ENCODE assay signal across 6 cellular contexts in genomic region chr3:49812916-49813496, GRCh38. TPM values are rescaled to one million over a fixed set of nuclear protein-coding genes. Genes with fewer than 3 reads are reported as not detected.
DNase-seq lines count a peak whose midpoint lies in the region; ATAC-seq and TF ChIP-seq lines count a peak whose summit lies in the region.

No MANE protein-coding gene starts in this region.

- in situ Hi-C loops in GM13976 (cut with MboI; ENCODE audit: low sequenced_read_pairs, unreplicated experiment), result no loop called here

- H3K9me3 Mint-ChIP-seq in activated CD4-positive, alpha-beta T cell treated with anti-CD3 and anti-CD28 coated beads, Interleukin-2, amount 10 ng/mL, durations not matched to agents 24 days and 14 days, result no peaks in the 10 kb centered on the region

- peaks cover 32% of the 10 kb centered on the region for H3K4me1 Mint-ChIP-seq in activated CD4-positive, alpha-beta T cell treated with anti-CD3 and anti-CD28 coated beads, Interleukin-2, amount 10 ng/mL, durations not matched to agents 24 days and 14 days

- DNase-seq in activated CD4-positive, alpha-beta T cell treated with anti-CD3 and anti-CD28 coated beads, Interleukin-2, amount 10 ng/mL, durations not matched to agents 24 days and 14 days, result no peak
- DNase-seq in activated CD4-positive, alpha-beta T cell treated with anti-CD3 and anti-CD28 coated beads, Interleukin-2, amount 50 U/mL, for 4 hours, result no peak
- no peak for DNase-seq in Right ventricle myocardium superior
- no peak for DNase-seq in thoracic aorta (ENCODE audit: low spot score)
- DNase-seq in NCI-H2171 treated with DMSO at 0.1 percent for 48 hours (lab: John Stamatoyannopoulos, UW), result no peak
- no peak for DNase-seq in GM13976 (ENCODE audit: low spot score)

- H3K4me1 ChIP-seq in thoracic aorta (ENCODE audit: control insufficient read depth in 1 of 2, low read depth in 2 of 2), result peaks cover 11 to 30% of the 10 kb centered on the region in 2 donors

- no peaks in the 10 kb centered on the region for H3K9me3 ChIP-seq in thoracic aorta

- H3K27me3 ChIP-seq in thoracic aorta (replicated peaks; ENCODE audit: insufficient read depth), result no peaks in the 10 kb centered on the region

- TF ChIP-seq CTCF in thoracic aorta (IDR thresholded peaks at IDR 0.05), result no peak
- no peak for TF ChIP-seq CTCF in GM13976 (IDR thresholded peaks at IDR 0.05; ENCODE audit: borderline replicate concordance, control extremely low read depth, extremely low read depth, insufficient read depth, missing control alignments)

- H3K27ac Mint-ChIP-seq in activated CD4-positive, alpha-beta T cell treated with anti-CD3 and anti-CD28 coated beads, Interleukin-2, amount 10 ng/mL, durations not matched to agents 24 days and 14 days, result peak overlapping the region; percentile 95

- peaks cover 20% of the 10 kb centered on the region for H3K36me3 Mint-ChIP-seq in activated CD4-positive, alpha-beta T cell treated with anti-CD3 and anti-CD28 coated beads, Interleukin-2, amount 10 ng/mL, durations not matched to agents 24 days and 14 days (ENCODE audit: low read depth)

- H3K4me3 Mint-ChIP-seq in activated CD4-positive, alpha-beta T cell treated with anti-CD3 and anti-CD28 coated beads, Interleukin-2, amount 10 ng/mL, durations not matched to agents 24 days and 14 days, result peak overlapping the region; percentile 96

- peak overlapping the region; percentile 73 for H3K27ac ChIP-seq in thoracic aorta

- intact Hi-C loops in activated CD4-positive, alpha-beta T cell treated with anti-CD3 and anti-CD28 coated beads, Interleukin-2, amount 10 ng/mL, durations not matched to agents 24 days and 14 days (cut with micrococcal nuclease), result loop anchor here (1.0 kb wide), 1 partner anchor 11 kb away; no protein-coding TSS in a partner anchor
- intact Hi-C loops in Right ventricle myocardium superior (cut with DNase I), result no loop called here

- no peaks in the 10 kb centered on the region for H3K27me3 Mint-ChIP-seq in activated CD4-positive, alpha-beta T cell treated with anti-CD3 and anti-CD28 coated beads, Interleukin-2, amount 10 ng/mL, durations not matched to agents 24 days and 14 days

- peak overlapping the region; percentile 75 for H3K4me3 ChIP-seq in thoracic aorta

- ATAC-seq in Right ventricle myocardium superior (ENCODE audit: poor library complexity), result peak; percentile 70
- no peak for ATAC-seq in thoracic aorta (ENCODE audit: insufficient number of reproducible peaks, low FRiP score, low read depth)

- H3K36me3 ChIP-seq in thoracic aorta, result peaks cover 13% of the 10 kb centered on the region

RNA-seq across cellular contexts. Expression of gene UBA7, which starts 0.7 kb away (rescaled TPM):
- total RNA-seq in activated CD4-positive, alpha-beta T cell treated with anti-CD3 and anti-CD28 coated beads, Interleukin-2, amount 10 ng/mL, durations not matched to agents 24 days and 14 days, result 91.7 and 93.6 TPM in 2 replicates
- total RNA-seq in Right ventricle myocardium superior (19.7 TPM), thoracic aorta (100 to 1,000 TPM in 1 of 2 donors, 10 to 100 TPM in 1; 74.1 to 119 TPM)

RNA-seq across cellular contexts. Expression of gene INKA1, which starts 9.9 kb away (rescaled TPM):
- total RNA-seq in activated CD4-positive, alpha-beta T cell treated with anti-CD3 and anti-CD28 coated beads, Interleukin-2, amount 10 ng/mL, durations not matched to agents 24 days and 14 days, result 1.1 and 1.4 TPM in 2 replicates
- 2.9 TPM for total RNA-seq in Right ventricle myocardium superior
- 1 to 10 TPM; 6.4 to 9.2 TPM for total RNA-seq in thoracic aorta

RNA-seq across cellular contexts. Expression of gene CDHR4, which starts 13.3 kb away (rescaled TPM):
- total RNA-seq in activated CD4-positive, alpha-beta T cell treated with anti-CD3 and anti-CD28 coated beads, Interleukin-2, amount 10 ng/mL, durations not matched to agents 24 days and 14 days, result not detected in 2 replicates
- total RNA-seq in Right ventricle myocardium superior, result not detected
- total RNA-seq in thoracic aorta, result under 1 TPM in 1 of 2 donors, not detected in 1; 0.68 TPM

RNA-seq across cellular contexts. Expression of gene IP6K1, which starts 26.7 kb away (rescaled TPM):
- 39.6 and 42.2 TPM in 2 replicates for total RNA-seq in activated CD4-positive, alpha-beta T cell treated with anti-CD3 and anti-CD28 coated beads, Interleukin-2, amount 10 ng/mL, durations not matched to agents 24 days and 14 days
- total RNA-seq in Right ventricle myocardium superior (14.8 TPM), thoracic aorta (10 to 100 TPM; 56.6 to 69.0 TPM)

RNA-seq across cellular contexts. Expression of gene TRAIP, which starts 43.4 kb away (rescaled TPM):
- total RNA-seq in activated CD4-positive, alpha-beta T cell treated with anti-CD3 and anti-CD28 coated beads, Interleukin-2, amount 10 ng/mL, durations not matched to agents 24 days and 14 days, result 27.1 and 30.4 TPM in 2 replicates
- 1.7 TPM for total RNA-seq in Right ventricle myocardium superior
- 1 to 10 TPM; 2.3 to 3.2 TPM for total RNA-seq in thoracic aorta
